In the genomic region with DNA sequence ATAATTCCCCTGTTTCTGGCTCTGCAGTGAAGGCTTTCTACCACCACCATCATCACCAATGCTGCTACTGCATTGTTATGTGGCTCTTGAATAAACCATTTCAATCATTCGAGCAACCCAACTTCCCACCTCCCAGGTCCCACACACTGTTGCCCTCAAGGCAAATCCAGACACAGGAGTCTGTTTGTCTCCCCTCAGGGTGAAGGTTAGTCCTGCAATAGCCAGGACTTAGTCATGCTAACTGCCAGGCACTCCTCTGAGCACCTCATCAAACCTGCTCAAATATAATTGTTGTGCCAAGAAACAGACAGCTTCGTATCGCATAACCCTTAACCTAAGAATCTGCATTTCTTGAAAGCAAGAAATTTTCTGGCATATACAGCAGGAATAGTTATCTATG, we compare ENCODE assay signal across 22 cellular contexts.
"Had no signal": no experiment of that assay in that cellular context is flagged by ENCODE, and none has a peak within 500 bp of the region (broad histone marks: within the 10 kb centered on the region; RNA-seq: fewer than 3 reads in every experiment).

No MANE protein-coding gene starts in this region.

- H3K4me3 ChIP-seq: heart left ventricle, left lung, lower lobe of right lung, sigmoid colon, skin epidermis, testis, tibial nerve, upper lobe of right lung had no signal

- H3K27me3 Mint-ChIP-seq: naive B cell; stimulated activated naive B cell treated with anti-CD40 and anti-IgM and Interleukin-4, amounts not matched to agents 10 μg/mL and 1 μg/mL and 100 μg/mL, for 72 hours; stimulated activated naive CD8-positive, alpha-beta T cell treated with anti-CD3 and anti-CD28 coated beads, Interleukin-15, amount 100 ng/mL, for 72 hours had no signal

- H3K27me3 ChIP-seq: heart left ventricle, left lung, neutrophil, sigmoid colon, testis, tibial nerve, upper lobe of right lung had no signal

- H3K4me3 Mint-ChIP-seq: naive B cell; nephron; stimulated activated naive B cell treated with anti-CD40 and anti-IgM and Interleukin-4, amounts not matched to agents 10 μg/mL and 1 μg/mL and 100 μg/mL, for 72 hours; stimulated activated naive CD8-positive, alpha-beta T cell treated with anti-CD3 and anti-CD28 coated beads, Interleukin-15, amount 100 ng/mL, for 72 hours had no signal

- H3K36me3 Mint-ChIP-seq: stimulated activated naive B cell treated with anti-CD40 and anti-IgM and Interleukin-4, amounts not matched to agents 10 μg/mL and 1 μg/mL and 100 μg/mL, for 72 hours had no signal

- H3K4me1 Mint-ChIP-seq: stimulated activated naive CD8-positive, alpha-beta T cell treated with anti-CD3 and anti-CD28 coated beads, Interleukin-15, amount 100 ng/mL, for 72 hours had no signal

- H3K4me1 ChIP-seq: left lung, lower lobe of right lung, sigmoid colon, testis, upper lobe of right lung had no signal

- DNase-seq: effector memory CD4-positive, alpha-beta T cell; erythroblast; heart left ventricle; hypothalamus; left lung; lower lobe of right lung; mesenchymal stem cell; naive B cell; posterior cingulate gyrus; sigmoid colon; stimulated activated CD4-positive, alpha-beta T cell treated with anti-CD3 and anti-CD28 coated beads, Interleukin-2, amount 100 ng/mL, for 24 hours; stimulated activated CD4-positive, alpha-beta T cell treated with anti-CD3 and anti-CD28 coated beads, Interleukin-4, amount 100 ng/mL, for 4 hours; stimulated activated naive B cell treated with anti-CD40 and anti-IgM and Interleukin-4, amounts not matched to agents 10 μg/mL and 1 μg/mL and 100 μg/mL, for 72 hours; stimulated activated naive CD8-positive, alpha-beta T cell treated with anti-CD3 and anti-CD28 coated beads, Interleukin-15, amount 100 ng/mL, for 72 hours; testis; upper lobe of right lung had no signal

- FAIRE-seq: frontal cortex, keratinocyte had no signal

- H3K36me3 ChIP-seq: heart left ventricle, left lung, lower lobe of right lung, neutrophil, sigmoid colon, tibial nerve, upper lobe of right lung had no signal

- H3K27ac Mint-ChIP-seq: stimulated activated naive B cell treated with anti-CD40 and anti-IgM and Interleukin-4, amounts not matched to agents 10 μg/mL and 1 μg/mL and 100 μg/mL, for 72 hours; stimulated activated naive CD8-positive, alpha-beta T cell treated with anti-CD3 and anti-CD28 coated beads, Interleukin-15, amount 100 ng/mL, for 72 hours had no signal

- H3K9me3 Mint-ChIP-seq: stimulated activated naive CD8-positive, alpha-beta T cell treated with anti-CD3 and anti-CD28 coated beads, Interleukin-15, amount 100 ng/mL, for 72 hours had no signal

- H3K27ac ChIP-seq: left lung, lower lobe of right lung, neutrophil, sigmoid colon, skin epidermis, testis, upper lobe of right lung had no signal

- H3K9me3 ChIP-seq: lower lobe of right lung, neutrophil, testis, upper lobe of right lung had no signal
